Comparison of ENCODE assay signal across 25 cellular contexts in the genomic region with DNA sequence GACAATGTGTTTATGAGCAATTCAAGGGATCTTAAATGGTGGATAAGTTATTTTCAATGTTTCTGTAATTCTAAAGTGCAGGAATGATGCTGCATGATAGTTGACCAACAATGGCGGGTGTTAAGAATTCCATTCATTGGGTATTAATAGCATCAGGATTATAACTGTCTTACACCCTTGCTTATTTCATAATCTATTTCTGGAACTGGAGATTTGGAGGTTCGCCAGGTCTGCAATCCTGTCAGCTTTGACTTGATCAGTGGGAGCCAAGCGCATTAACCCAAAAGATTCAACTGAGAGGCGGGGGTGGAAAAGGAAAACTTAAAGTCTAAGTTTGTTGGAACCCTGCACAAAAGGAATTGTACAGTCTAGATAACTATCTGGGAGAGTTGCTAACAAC.
A peak's percentile ranks its signal among the peaks of the same experiment; 100 is the strongest.
DNase-seq lines count a peak whose midpoint lies in the region; ATAC-seq, FAIRE-seq and TF ChIP-seq lines count a peak whose summit lies in the region.
"Had no signal": no experiment of that assay in that cellular context is flagged by ENCODE, and none has a peak within 500 bp of the region (broad histone marks: within the 10 kb centered on the region; RNA-seq: fewer than 3 reads in every experiment).

No MANE protein-coding gene starts in this region.

- H3K9ac ChIP-seq in H1 (replicated peaks in 1 of 4; ENCODE audit: extremely low read depth in 1 of 4, low read depth in 3 of 4, low read length in 3 of 4): no peak overlapping the region

- intact Hi-C loops in left cardiac atrium (cut with DNase I): no loop called here
- intact Hi-C loops in sciatic nerve (cut with DNase I): no loop called here

- H3K14ac ChIP-seq in H1 (ENCODE audit: insufficient read length): no peak overlapping the region

- POLR2A ChIA-PET in H1 (lab: Charles Lee; ENCODE audit: partially characterized antibody): no interaction called here

- CTCF ChIA-PET in H1 (lab: Charles Lee; ENCODE audit: partially characterized antibody): no interaction called here

- no peak overlapping the region for H3K4me2 ChIP-seq in H1 (ENCODE audit: insufficient read depth in 1 of 2, low read depth in 2 of 2, low read length in 2 of 2)

- H3K23ac ChIP-seq in H1 (ENCODE audit: insufficient read length): peak overlapping the region; percentile 65

- H2AK5ac ChIP-seq in H1 (ENCODE audit: low read depth, low read length): no peak overlapping the region

- no peak for TF ChIP-seq RAD21 in H1 (IDR thresholded peaks at IDR 0.05 in 1 of 2, conservative IDR thresholded peaks at IDR 0.05 in 1 of 2; ENCODE audit: low read depth in 2 of 2, low read length in 2 of 2)

- no peak overlapping the region for H2AFZ ChIP-seq in H1 (ENCODE audit: low read length)

- H3K4me1 ChIP-seq in H1 (replicated peaks in 1 of 4; ENCODE audit: control insufficient read depth in 3 of 4, insufficient read depth in 4 of 4, low read length in 3 of 4) (no peaks in the 10 kb centered on the region), BE2C (no peaks in the 10 kb centered on the region)
- H3K4me1 ChIP-seq: esophagus squamous epithelium, pancreas had no signal

- H3K4me3 ChIP-seq in H1 (ENCODE audit: extremely low read depth in 1 of 4, insufficient read depth in 2 of 4, low read depth in 3 of 4, low read length in 4 of 4): no peak overlapping the region
- no peak overlapping the region for H3K4me3 ChIP-seq in BE2C (ENCODE audit: low read depth, low read length)
- H3K4me3 ChIP-seq: esophagus squamous epithelium, pancreas, skin epidermis had no signal

- WGBS in H1 (ENCODE audit: extremely low coverage in 1 of 2, insufficient coverage in 1 of 2, insufficient read length in 1 of 2, insufficient replicate concordance in 2 of 2, low coverage in 1 of 2, low lambda C conversion rate in 2 of 2, missing lambda C conversion rate in 1 of 2), 2 experiments: 96% methylated on average over 4 of the region's 4 CpGs; no CpG with 5 or more reads in 1 of the 2 experiments

- H2BK5ac ChIP-seq in H1 (ENCODE audit: low read depth, low read length): no peak overlapping the region

- H3K9me3 ChIP-seq in H1 (ENCODE audit: insufficient read depth in 2 of 2, low read depth in 1 of 2, low read length in 1 of 2) (peaks cover 0 to 4% of the 10 kb centered on the region in 2 experiments; a peak in 1 of 4 replicates), BE2C (no peaks in the 10 kb centered on the region; the same call in 1 of the 2 replicates)
- H3K9me3 ChIP-seq: esophagus squamous epithelium, pancreas had no signal

- H3K36me3 ChIP-seq in H1 (ENCODE audit: control insufficient read depth in 2 of 4, insufficient read depth in 4 of 4, low read length in 3 of 4) (no peaks in the 10 kb centered on the region), BE2C (no peaks in the 10 kb centered on the region)
- H3K36me3 ChIP-seq: esophagus squamous epithelium, pancreas had no signal

- no peak overlapping the region for H4K91ac ChIP-seq in H1 (replicated peaks; ENCODE audit: insufficient read length, low read length)

- H4K5ac ChIP-seq in H1 (ENCODE audit: insufficient read length, low read depth, low read length): no peak overlapping the region

- ATAC-seq in left cardiac atrium: peak; percentile 85 to 91
- ATAC-seq in sciatic nerve: peak; percentile 34
- ATAC-seq in GM18858 (IDR thresholded peaks at IDR 0.05; ENCODE audit: unreplicated experiment): no peak
- ATAC-seq: pancreas, PC-3 had no signal

- H2BK20ac ChIP-seq in H1 (ENCODE audit: low read length): no peak overlapping the region

- H3K27me3 ChIP-seq in H1 (replicated peaks in 1 of 4; ENCODE audit: control insufficient read depth in 3 of 4, extremely low read depth in 1 of 4, insufficient read depth in 3 of 4, low read length in 3 of 4) (no peaks in the 10 kb centered on the region), BE2C (no peaks in the 10 kb centered on the region)
- H3K27me3 ChIP-seq: esophagus squamous epithelium, pancreas had no signal

- no peak overlapping the region for H2BK120ac ChIP-seq in H1 (replicated peaks; ENCODE audit: low read depth, low read length)

- TF ChIP-seq CTCF in H1 (IDR thresholded peaks at IDR 0.05; ENCODE audit: control extremely low read depth in 1 of 3, insufficient read depth in 1 of 3, low read depth in 1 of 3, low read length in 3 of 3) (no peak), BE2C (IDR thresholded peaks at IDR 0.05; ENCODE audit: low read depth, low read length) (no peak)

- no peak overlapping the region for H3K56ac ChIP-seq in H1 (replicated peaks; ENCODE audit: insufficient read length, low read depth, low read length)

- H4K8ac ChIP-seq in H1 (ENCODE audit: extremely low read depth, insufficient read depth, low read length): no peak overlapping the region

- no peak overlapping the region for H2BK12ac ChIP-seq in H1 (ENCODE audit: low read depth, low read length)

- TF ChIP-seq EP300 in H1 (IDR thresholded peaks at IDR 0.05; ENCODE audit: borderline replicate concordance in 1 of 2, low read depth in 2 of 2, low read length in 2 of 2): no peak

- DNase-seq in RPMI7951 (ENCODE audit: low read depth) (peak; percentile 21), H1 (ENCODE audit: low read depth in 1 of 2, low spot score in 2 of 2) (no peak), left cardiac atrium (peak; percentile 57), sciatic nerve (ENCODE audit: low spot score) (no peak), BE2C (no peak), amygdala (lab: John Stamatoyannopoulos, UW) (no peak)
- DNase-seq: activated CD4-positive, alpha-beta memory T cell treated with anti-CD3 and anti-CD28 coated beads, Interleukin-2, amount 10 ng/mL, durations not matched to agents 7 days and 5 days; activated CD4-positive, CD25-positive, alpha-beta regulatory T cell treated with anti-CD3 and anti-CD28 coated beads, Interleukin-2, amount 50 U/mL, for 72 hours; activated naive CD8-positive, alpha-beta T cell treated with anti-CD3 and anti-CD28 coated beads for 36 hours; CD4-positive, alpha-beta T cell; DMS153; esophagus squamous epithelium; GDM1; MM.1S; NCI-H1436; NCI-H2107; NCI-H446 treated with DMSO at 0.1 percent for 48 hours; nephron progenitor cell; pancreas; PC-3; SIG-M5; stimulated activated CD4-positive, alpha-beta T cell treated with anti-CD3 and anti-CD28 coated beads, Interleukin-1b, Interleukin-23, amount 100 ng/mL, for 48 hours; trophoblast cell had no signal

- H3K23me2 ChIP-seq in H1 (ENCODE audit: low read depth, low read length): no peaks in the 10 kb centered on the region

- H3K27ac ChIP-seq in H1 (ENCODE audit: low read depth, low read length): no peak overlapping the region
- H3K27ac ChIP-seq: esophagus squamous epithelium, pancreas, skin epidermis had no signal

- H3K79me2 ChIP-seq in H1 (ENCODE audit: control insufficient read depth in 1 of 2, insufficient read depth in 2 of 2, low read length in 2 of 2): no peaks in the 10 kb centered on the region

- no peak for TF ChIP-seq POLR2A in H1 (IDR thresholded peaks at IDR 0.05; ENCODE audit: control extremely low read depth in 1 of 2, low read depth in 2 of 2, low read length in 2 of 2)

- H3K79me1 ChIP-seq in H1 (ENCODE audit: low read depth, low read length): no peaks in the 10 kb centered on the region

- H2BK15ac ChIP-seq in H1 (ENCODE audit: low read length): no peak overlapping the region

- no peak for FAIRE-seq in H1 (lab: Jason Lieb, UNC)
- FAIRE-seq: pancreas had no signal

- no peak overlapping the region for H3K18ac ChIP-seq in H1 (ENCODE audit: extremely low read depth, low read length)

- H4K20me1 ChIP-seq in H1 (replicated peaks in 1 of 2; ENCODE audit: control insufficient read depth in 1 of 2, insufficient read depth in 2 of 2, low read length in 2 of 2): no peaks in the 10 kb centered on the region

- H3K4ac ChIP-seq in H1 (replicated peaks; ENCODE audit: insufficient read length, low read depth, low read length): no peak overlapping the region

TF ChIP-seq in H1, 55 proteins besides CTCF, POLR2A, EP300 and RAD21:
- TF ChIP-seq RBBP5 (IDR thresholded peaks at IDR 0.05; ENCODE audit: borderline replicate concordance, low read depth, low read length): no peak
- TF ChIP-seq, protein P1, sequence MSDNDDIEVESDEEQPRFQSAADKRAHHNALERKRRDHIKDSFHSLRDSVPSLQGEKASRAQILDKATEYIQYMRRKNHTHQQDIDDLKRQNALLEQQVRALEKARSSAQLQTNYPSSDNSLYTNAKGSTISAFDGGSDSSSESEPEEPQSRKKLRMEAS (IDR thresholded peaks at IDR 0.05): no peak
- no peak for TF ChIP-seq SP1 (IDR thresholded peaks at IDR 0.05; ENCODE audit: low read depth, low read length)
- no peak for TF ChIP-seq RNF2 (IDR thresholded peaks at IDR 0.05; ENCODE audit: borderline replicate concordance, low read depth, low read length, missing control alignments, poor library complexity, severe bottlenecking)
- TF ChIP-seq TAF7 (optimal IDR thresholded peaks at IDR 0.05; ENCODE audit: borderline replicate concordance, low read depth, low read length): no peak
- no peak for TF ChIP-seq MAFK (IDR thresholded peaks at IDR 0.05; ENCODE audit: low read depth, low read length)
- TF ChIP-seq CEBPB (IDR thresholded peaks at IDR 0.05; ENCODE audit: low read depth, low read length): no peak
- no peak for TF ChIP-seq KDM1A (IDR thresholded peaks at IDR 0.05; ENCODE audit: borderline replicate concordance, low read length)
- TF ChIP-seq FOSL1 (IDR thresholded peaks at IDR 0.05; ENCODE audit: insufficient read depth, low read depth, low read length): no peak
- TF ChIP-seq CHD2 (IDR thresholded peaks at IDR 0.05; ENCODE audit: low read length): no peak
- TF ChIP-seq SP4 (IDR thresholded peaks at IDR 0.05; ENCODE audit: low read length): no peak
- no peak for TF ChIP-seq JUND (IDR thresholded peaks at IDR 0.05; ENCODE audit: low read length)
- TF ChIP-seq SP2 (IDR thresholded peaks at IDR 0.05; ENCODE audit: low read length): no peak
- TF ChIP-seq CBX8 (IDR thresholded peaks at IDR 0.05; ENCODE audit: borderline replicate concordance, low read depth, low read length): no peak
- TF ChIP-seq SUZ12 (IDR thresholded peaks at IDR 0.05; ENCODE audit: low read length): no peak
- TF ChIP-seq CREB1 (IDR thresholded peaks at IDR 0.05): no peak
- no peak for TF ChIP-seq SRF (IDR thresholded peaks at IDR 0.05; ENCODE audit: low read depth, low read length)

Comparison
In these comparisons a context has a peak if more than half of its experiments do, and no peak if none do; other contexts are left out.
1. DNase-seq: peak in RPMI7951 (single experiment) and left cardiac atrium (single experiment); none in H1 (0 of 2), sciatic nerve (single experiment), BE2C (single experiment) and amygdala (0 of 56).